ENCODE assay signal across 8 cellular contexts in the genomic region with DNA sequence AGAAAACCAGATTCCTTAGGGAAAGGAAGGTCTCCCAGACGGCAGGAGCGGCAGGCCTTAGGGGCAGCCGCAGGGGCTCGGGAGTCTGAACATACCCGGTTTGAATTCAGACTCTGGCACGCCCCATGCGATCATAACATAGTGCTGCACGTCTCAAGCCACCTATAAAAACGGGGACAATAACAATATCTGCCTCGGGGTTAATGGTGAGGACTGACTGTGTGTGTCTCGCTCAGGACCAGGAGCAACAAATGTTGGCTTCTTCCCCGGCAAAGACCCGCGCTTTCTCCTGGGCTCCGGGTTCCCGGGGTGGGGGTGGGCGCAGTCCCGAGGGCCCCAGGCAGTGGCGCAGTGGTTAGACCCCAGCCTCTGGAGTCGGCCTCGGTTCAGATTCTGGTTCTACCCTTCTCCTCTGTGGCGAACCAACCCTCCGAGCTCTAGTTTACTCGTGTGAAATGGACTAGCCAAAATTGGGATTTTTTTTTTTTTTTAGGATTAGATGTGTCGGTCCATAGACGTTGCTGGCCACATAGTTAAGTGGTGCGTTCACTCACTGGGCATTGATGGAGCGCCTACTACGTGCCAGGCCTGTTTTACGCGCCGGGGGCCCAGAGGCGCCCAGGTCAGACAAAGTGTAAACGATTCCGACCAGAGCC. TPM values are rescaled to one million over a fixed set of nuclear protein-coding genes. Genes with fewer than 3 reads are reported as not detected.
DNase-seq lines count a peak whose midpoint lies in the region; ATAC-seq and TF ChIP-seq lines count a peak whose summit lies in the region.

No MANE protein-coding gene starts in this region.

- H3K4me3 ChIP-seq in LNCaP clone FGC (ENCODE audit: low read depth, low read length) (peak overlapping the region; percentile 46), stomach smooth muscle (ENCODE audit: low read length in 2 of 2) (peak overlapping the region; percentile 55 to 79)

- peaks cover 22% of the 10 kb centered on the region for H3K4me1 ChIP-seq in stomach smooth muscle (ENCODE audit: control insufficient read depth, insufficient read depth, low read length)

- no peaks in the 10 kb centered on the region for H3K36me3 ChIP-seq in stomach smooth muscle (ENCODE audit: control insufficient read depth in 2 of 2, insufficient read depth in 2 of 2, low read length in 2 of 2)

- TF ChIP-seq CTCF in LNCaP clone FGC (IDR thresholded peaks at IDR 0.05; ENCODE audit: control insufficient read depth, extremely low read depth, insufficient read depth): no peak

- DNase-seq in LNCaP clone FGC (ENCODE audit: low read depth) (no peak), caudate nucleus (lab: John Stamatoyannopoulos, UW) (no peak), left colon (peak; percentile 40 to 42), hypothalamus (lab: John Stamatoyannopoulos, UW) (no peak), SIG-M5 treated with dmso at 0.1 percent for 504 hours (lab: John Stamatoyannopoulos, UW; ENCODE audit: unreplicated experiment) (no peak), NK-92 (lab: John Stamatoyannopoulos, UW; ENCODE audit: unreplicated experiment) (no peak)

- peak overlapping the region; percentile 60 to 69 for H3K9ac ChIP-seq in stomach smooth muscle (ENCODE audit: low read length in 2 of 2)

- H3K27ac ChIP-seq in caudate nucleus (ENCODE audit: low read depth, low read length) (peak overlapping the region; percentile 78), stomach smooth muscle (ENCODE audit: low read length) (peak overlapping the region; percentile 80)

- H3K27me3 ChIP-seq in stomach smooth muscle (ENCODE audit: control insufficient read depth in 1 of 2, insufficient read depth in 2 of 2, low read length in 2 of 2): no peaks in the 10 kb centered on the region

- ATAC-seq in left colon: peak; percentile 46
- no peak for ATAC-seq in GM19351 (IDR thresholded peaks at IDR 0.05; ENCODE audit: unreplicated experiment)

- H3K9me3 ChIP-seq in stomach smooth muscle (ENCODE audit: control insufficient read depth in 2 of 2, low read length in 2 of 2): no peaks in the 10 kb centered on the region

- intact Hi-C loops in left colon (cut with DNase I, micrococcal nuclease): no loop called here

RNA-seq across cellular contexts. Expression of gene SH3BP4, which starts 1.0 kb away (rescaled TPM):
- 10 to 100 TPM; 26.0 to 41.8 TPM for total RNA-seq in left colon

Comparison
In these comparisons a context has a peak if more than half of its experiments do, and no peak if none do; other contexts are left out.
1. DNase-seq: peak in left colon (2 of 2); none in LNCaP clone FGC (single experiment), caudate nucleus (0 of 61), hypothalamus (0 of 51), SIG-M5 treated with dmso at 0.1 percent for 504 hours (single experiment) and NK-92 (single experiment).